ENCODE assay signal across 15 cellular contexts in genomic region chr1:40658895-40659648, GRCh38.
"Had no signal": no experiment of that assay in that cellular context is flagged by ENCODE, and none has a peak within 500 bp of the region (broad histone marks: within the 10 kb centered on the region; RNA-seq: fewer than 3 reads in every experiment).

No MANE protein-coding gene starts in this region.

- DNase-seq: activated CD4-positive, alpha-beta T cell treated with anti-CD3 and anti-CD28 coated beads for 4 hours; activated CD8-positive, alpha-beta memory T cell treated with anti-CD3 and anti-CD28 coated beads, Interleukin-2, amount 50 U/mL, for 48 hours; activated CD8-positive, alpha-beta T cell treated with anti-CD3 and anti-CD28 coated beads, Interleukin-2, amount 10 ng/mL, durations not matched to agents 7 days and 5 days; activated naive CD8-positive, alpha-beta T cell treated with anti-CD3 and anti-CD28 coated beads, Interleukin-2, amount 50 U/mL, for 24 hours; effector memory CD8-positive, alpha-beta T cell; erythroblast; hypothalamus; mucosa of descending colon; naive thymus-derived CD8-positive, alpha-beta T cell; right lobe of liver; spleen; stimulated activated CD4-positive, alpha-beta T cell treated with anti-CD3 and anti-CD28 coated beads, Interleukin-2, amount 100 ng/mL, for 24 hours; stimulated activated naive CD4-positive, alpha-beta T cell treated with Interleukin-2 at 50 U/mL for 16 hours; upper lobe of left lung had no signal

- H3K4me3 ChIP-seq: mucosa of descending colon, right lobe of liver, spleen, suprapubic skin, upper lobe of left lung had no signal

- H3K27me3 ChIP-seq: right lobe of liver, upper lobe of left lung had no signal

- H3K36me3 ChIP-seq: right lobe of liver, spleen, suprapubic skin, upper lobe of left lung had no signal

- H3K9me3 ChIP-seq: mucosa of descending colon, right lobe of liver, spleen, suprapubic skin, upper lobe of left lung had no signal

- H3K4me1 ChIP-seq: right lobe of liver had no signal

- H3K27ac ChIP-seq: suprapubic skin had no signal
